In the genomic region with DNA sequence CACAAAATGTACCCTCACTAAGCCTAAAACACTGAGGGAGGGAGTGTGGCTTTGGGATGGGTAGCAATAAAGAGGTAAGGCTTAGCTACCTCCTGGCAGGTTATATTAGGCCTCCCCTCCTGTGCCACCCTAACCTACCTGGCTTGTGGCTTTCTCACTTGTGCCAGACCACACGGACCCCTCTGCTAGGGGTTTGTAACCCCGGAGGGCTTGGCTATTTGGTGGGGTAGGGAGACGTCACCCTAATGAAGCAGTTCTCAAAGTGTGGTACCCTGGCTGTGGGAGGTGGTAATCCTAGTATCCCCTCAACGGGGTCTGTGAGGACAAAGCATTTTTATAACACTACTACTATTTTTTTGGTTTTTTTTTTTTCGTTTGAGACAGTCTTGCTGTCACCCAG, we compare ENCODE assay signal across 2 cellular contexts.
TF ChIP-seq lines count a peak whose summit lies in the region.

No MANE protein-coding gene starts in this region.

TF ChIP-seq in A549, 52 proteins besides CTCF, POLR2A, EP300 and RAD21:
- TF ChIP-seq KDM5A (IDR thresholded peaks at IDR 0.05) = no peak
- no peak for TF ChIP-seq CEBPB (IDR thresholded peaks at IDR 0.05)
- no peak for TF ChIP-seq E2F6 (IDR thresholded peaks at IDR 0.05; ENCODE audit: borderline replicate concordance, low read depth)
- TF ChIP-seq RCOR1 (IDR thresholded peaks at IDR 0.05; ENCODE audit: low read depth, low read length) = no peak
- no peak for TF ChIP-seq KDM1A (IDR thresholded peaks at IDR 0.05; ENCODE audit: low read depth)
- TF ChIP-seq, protein P1, sequence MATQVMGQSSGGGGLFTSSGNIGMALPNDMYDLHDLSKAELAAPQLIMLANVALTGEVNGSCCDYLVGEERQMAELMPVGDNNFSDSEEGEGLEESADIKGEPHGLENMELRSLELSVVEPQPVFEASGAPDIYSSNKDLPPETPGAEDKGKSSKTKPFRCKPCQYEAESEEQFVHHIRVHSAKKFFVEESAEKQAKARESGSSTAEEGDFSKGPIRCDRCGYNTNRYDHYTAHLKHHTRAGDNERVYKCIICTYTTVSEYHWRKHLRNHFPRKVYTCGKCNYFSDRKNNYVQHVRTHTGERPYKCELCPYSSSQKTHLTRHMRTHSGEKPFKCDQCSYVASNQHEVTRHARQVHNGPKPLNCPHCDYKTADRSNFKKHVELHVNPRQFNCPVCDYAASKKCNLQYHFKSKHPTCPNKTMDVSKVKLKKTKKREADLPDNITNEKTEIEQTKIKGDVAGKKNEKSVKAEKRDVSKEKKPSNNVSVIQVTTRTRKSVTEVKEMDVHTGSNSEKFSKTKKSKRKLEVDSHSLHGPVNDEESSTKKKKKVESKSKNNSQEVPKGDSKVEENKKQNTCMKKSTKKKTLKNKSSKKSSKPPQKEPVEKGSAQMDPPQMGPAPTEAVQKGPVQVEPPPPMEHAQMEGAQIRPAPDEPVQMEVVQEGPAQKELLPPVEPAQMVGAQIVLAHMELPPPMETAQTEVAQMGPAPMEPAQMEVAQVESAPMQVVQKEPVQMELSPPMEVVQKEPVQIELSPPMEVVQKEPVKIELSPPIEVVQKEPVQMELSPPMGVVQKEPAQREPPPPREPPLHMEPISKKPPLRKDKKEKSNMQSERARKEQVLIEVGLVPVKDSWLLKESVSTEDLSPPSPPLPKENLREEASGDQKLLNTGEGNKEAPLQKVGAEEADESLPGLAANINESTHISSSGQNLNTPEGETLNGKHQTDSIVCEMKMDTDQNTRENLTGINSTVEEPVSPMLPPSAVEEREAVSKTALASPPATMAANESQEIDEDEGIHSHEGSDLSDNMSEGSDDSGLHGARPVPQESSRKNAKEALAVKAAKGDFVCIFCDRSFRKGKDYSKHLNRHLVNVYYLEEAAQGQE (IDR thresholded peaks at IDR 0.05) = no peak
- TF ChIP-seq MYC (IDR thresholded peaks at IDR 0.05; ENCODE audit: borderline replicate concordance, low read length) = no peak
- TF ChIP-seq BHLHE40 (IDR thresholded peaks at IDR 0.05; ENCODE audit: low read depth, low read length) = no peak
- TF ChIP-seq NPAS2 (CRISPR knock-in tag; IDR thresholded peaks at IDR 0.05; ENCODE audit: borderline replicate concordance) = no peak
- no peak for TF ChIP-seq CBX8 (IDR thresholded peaks at IDR 0.05)
- no peak for TF ChIP-seq GATA3 (IDR thresholded peaks at IDR 0.05; ENCODE audit: borderline replicate concordance)
- TF ChIP-seq RARB (CRISPR knock-in tag; IDR thresholded peaks at IDR 0.05) = no peak
TF ChIP-seq in A549: peak in this region for 0.

TF ChIP-seq in IMR-90, 13 proteins besides CTCF, POLR2A, EP300 and RAD21:
- TF ChIP-seq CEBPB (IDR thresholded peaks at IDR 0.05; ENCODE audit: low read depth, low read length) (no peak), SMC3 (IDR thresholded peaks at IDR 0.05; ENCODE audit: low read depth, low read length) (no peak), CHD1 (IDR thresholded peaks at IDR 0.05; ENCODE audit: low read depth, low read length) (no peak), MXI1 (IDR thresholded peaks at IDR 0.05; ENCODE audit: borderline replicate concordance, low read depth, low read length) (no peak), RCOR1 (IDR thresholded peaks at IDR 0.05; ENCODE audit: insufficient replicate concordance, low read length) (no peak), MAZ (IDR thresholded peaks at IDR 0.05; ENCODE audit: borderline replicate concordance, low read depth, low read length) (no peak), USF2 (IDR thresholded peaks at IDR 0.05; ENCODE audit: low read depth, low read length) (no peak), NFE2L2 (IDR thresholded peaks at IDR 0.05; ENCODE audit: low read depth, low read length) (no peak), FOS (IDR thresholded peaks at IDR 0.05; ENCODE audit: low read depth, low read length) (no peak), RFX5 (IDR thresholded peaks at IDR 0.05; ENCODE audit: low read depth, low read length) (no peak), BHLHE40 (IDR thresholded peaks at IDR 0.05; ENCODE audit: low read depth, low read length) (no peak), MAFK (IDR thresholded peaks at IDR 0.05; ENCODE audit: low read depth, low read length) (no peak)
- TF ChIP-seq, protein P2, sequence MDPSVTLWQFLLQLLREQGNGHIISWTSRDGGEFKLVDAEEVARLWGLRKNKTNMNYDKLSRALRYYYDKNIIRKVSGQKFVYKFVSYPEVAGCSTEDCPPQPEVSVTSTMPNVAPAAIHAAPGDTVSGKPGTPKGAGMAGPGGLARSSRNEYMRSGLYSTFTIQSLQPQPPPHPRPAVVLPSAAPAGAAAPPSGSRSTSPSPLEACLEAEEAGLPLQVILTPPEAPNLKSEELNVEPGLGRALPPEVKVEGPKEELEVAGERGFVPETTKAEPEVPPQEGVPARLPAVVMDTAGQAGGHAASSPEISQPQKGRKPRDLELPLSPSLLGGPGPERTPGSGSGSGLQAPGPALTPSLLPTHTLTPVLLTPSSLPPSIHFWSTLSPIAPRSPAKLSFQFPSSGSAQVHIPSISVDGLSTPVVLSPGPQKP (IDR thresholded peaks at IDR 0.05; ENCODE audit: borderline replicate concordance, low read depth, low read length) = no peak
